In the genomic region with DNA sequence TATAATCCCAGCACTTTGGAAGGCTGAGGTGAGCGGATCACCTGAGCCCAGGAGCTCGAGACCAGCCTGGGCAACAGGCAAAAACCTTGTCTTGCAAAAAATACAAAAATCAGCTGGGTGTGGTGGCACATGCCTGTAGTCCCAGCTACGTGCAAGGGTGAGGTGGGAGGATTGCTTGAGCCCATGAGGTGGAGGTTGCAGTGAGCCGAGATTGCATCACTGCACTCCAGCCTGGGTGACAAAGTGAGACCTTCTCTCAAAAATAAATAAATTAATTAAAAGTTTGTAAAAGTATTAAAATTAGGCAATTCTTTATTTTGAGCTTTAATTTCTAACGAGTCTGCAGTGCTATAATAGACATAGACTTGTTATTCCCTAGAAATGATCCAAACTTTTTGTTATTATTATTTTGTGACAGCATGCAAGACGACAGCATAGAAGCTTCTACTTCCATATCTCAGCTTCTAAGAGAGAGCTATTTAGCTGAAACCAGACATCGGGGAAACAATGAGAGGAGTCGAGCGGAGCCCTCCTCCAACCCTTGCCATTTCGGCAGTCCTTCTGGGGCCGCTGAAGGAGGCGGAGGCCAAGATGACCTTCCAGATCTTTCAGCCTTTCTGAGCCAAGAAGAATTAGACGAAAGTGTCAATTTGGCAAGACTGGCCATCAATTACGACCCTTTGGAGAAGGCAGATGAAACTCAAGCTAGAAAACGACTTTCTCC, we compare ENCODE assay signal across 24 cellular contexts. TPM values are rescaled to one million over a fixed set of nuclear protein-coding genes. Genes with fewer than 3 reads are reported as not detected.
"Had no signal": no experiment of that assay in that cellular context is flagged by ENCODE, and none has a peak within 500 bp of the region (broad histone marks: within the 10 kb centered on the region; RNA-seq: fewer than 3 reads in every experiment).

No MANE protein-coding gene starts in this region.

- H3K9me3 ChIP-seq: heart left ventricle, mucosa of descending colon, prostate gland, sigmoid colon, tibial artery, uterus had no signal

- ATAC-seq: activated CD8-positive, alpha-beta T cell treated with anti-CD3 and anti-CD28 coated beads for 36 hours; activated naive CD4-positive, alpha-beta T cell treated with anti-CD3 and anti-CD28 coated beads, Interleukin-2, amount 50 U/mL, for 72 hours; naive thymus-derived CD8-positive, alpha-beta T cell; stimulated activated memory B cell treated with anti-CD40 and anti-IgM and Interleukin-4, amounts not matched to agents 10 μg/mL and 1 μg/mL and 100 μg/mL, for 72 hours had no signal

- H3K27me3 ChIP-seq: heart left ventricle, sigmoid colon, tibial artery, uterus had no signal

- H3K27ac ChIP-seq: prostate gland, tibial artery, uterus had no signal

- H3K36me3 ChIP-seq: prostate gland, sigmoid colon, tibial artery, uterus had no signal

- H3K4me3 ChIP-seq: mucosa of descending colon, prostate gland, sigmoid colon, tibial artery, uterus had no signal

- H3K4me1 ChIP-seq: prostate gland, sigmoid colon, tibial artery, uterus had no signal

- DNase-seq: activated B cell treated with CpG ODN at 0.5 μM for 24 hours; activated CD4-positive, alpha-beta T cell treated with anti-CD3 and anti-CD28 coated beads for 48 hours; activated CD8-positive, alpha-beta T cell treated with anti-CD3 and anti-CD28 coated beads for 36 hours; activated effector memory CD4-positive, alpha-beta T cell treated with anti-CD3 and anti-CD28 coated beads, Interleukin-2, amount 50 U/mL, for 16 hours; activated T-cell treated with anti-CD3 and anti-CD28 coated beads, Interleukin-2, amount 50 U/mL, for 48 hours; amniotic stem cell; effector CD8-positive, alpha-beta T cell; immature natural killer cell; mucosa of descending colon; naive thymus-derived CD8-positive, alpha-beta T cell; occipital lobe; sigmoid colon; stimulated activated CD4-positive, alpha-beta T cell treated with anti-CD3 and anti-CD28 coated beads, Interleukin-2, amount 100 ng/mL, for 48 hours; T-helper 2 cell; uterus had no signal

RNA-seq across cellular contexts. Expression of a gene that starts 11.9 kb away (rescaled TPM):
- total RNA-seq: activated B cell treated with CpG ODN at 0.5 μM for 24 hours; activated CD8-positive, alpha-beta T cell treated with anti-CD3 and anti-CD28 coated beads for 36 hours; activated naive CD4-positive, alpha-beta T cell treated with anti-CD3 and anti-CD28 coated beads, Interleukin-2, amount 50 U/mL, for 72 hours; endothelial cell of umbilical vein; frontal cortex; lung microvascular endothelial cell; naive thymus-derived CD8-positive, alpha-beta T cell; occipital lobe; sigmoid colon; subcutaneous adipose tissue; uterus had no signal
- polyA plus RNA-seq: immature natural killer cell; naive thymus-derived CD8-positive, alpha-beta T cell had no signal
